Comparison of ENCODE assay signal across 1 cellular context in the genomic region with DNA sequence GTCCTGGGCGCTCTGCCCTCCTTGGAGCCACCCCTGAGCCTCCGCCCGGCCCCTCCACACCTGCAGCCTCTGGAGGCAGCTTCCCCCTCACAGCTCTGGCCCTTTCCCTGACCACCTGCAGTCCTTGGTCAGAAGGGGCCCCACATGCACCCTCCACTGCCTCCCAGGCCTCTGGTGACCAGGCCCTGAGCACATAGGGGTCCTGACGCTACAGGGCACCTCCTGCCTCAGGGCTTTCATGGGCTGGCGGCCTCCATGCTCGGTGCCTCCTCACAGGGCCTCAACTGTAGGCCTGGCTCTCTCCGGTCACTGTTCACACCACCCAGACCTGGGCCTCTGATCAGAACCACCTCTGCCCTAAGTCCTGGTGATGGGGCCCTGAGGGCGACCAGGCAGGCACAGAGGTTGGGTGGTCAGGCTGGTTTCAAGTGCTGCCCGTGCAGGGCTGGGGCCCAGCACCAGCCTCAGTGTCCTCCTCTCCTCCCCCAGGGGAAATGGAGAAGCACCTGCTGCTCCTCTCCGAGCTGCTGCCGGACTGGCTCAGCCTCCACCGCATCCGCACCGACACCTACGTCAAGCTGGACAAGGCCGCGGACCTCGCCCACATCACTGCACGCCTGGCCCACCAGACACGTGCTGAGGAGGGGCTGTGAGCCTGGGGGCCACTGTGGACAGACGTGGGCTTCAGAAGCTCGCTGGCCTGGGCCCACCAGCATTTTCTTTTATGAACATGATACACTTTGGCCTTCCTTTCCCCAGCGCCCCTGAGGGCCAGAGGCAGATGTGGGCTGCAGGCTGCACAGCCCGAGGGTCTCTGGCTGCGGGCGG.
TF ChIP-seq lines count a peak whose summit lies in the region.

No MANE protein-coding gene starts in this region.

TF ChIP-seq in HepG2, 621 proteins besides CTCF, POLR2A, EP300 and RAD21 (continued from another document and continues in another):
- TF ChIP-seq ZNF556 (CRISPR knock-in tag; IDR thresholded peaks at IDR 0.05; ENCODE audit: borderline replicate concordance) (0 out of 2 replicates have a peak, but pooled peaks have one; percentile 14), BRD4 (CRISPR knock-in tag; IDR thresholded peaks at IDR 0.05) (no peak), CREB1 (IDR thresholded peaks at IDR 0.05) (no peak), CREB1 (CRISPR knock-in tag; IDR thresholded peaks at IDR 0.05) (no peak), ZNF709 (CRISPR knock-in tag; IDR thresholded peaks at IDR 0.05) (peak; percentile 37; the same call in 1 of the 2 replicates), ZNF496 (CRISPR knock-in tag; IDR thresholded peaks at IDR 0.05; ENCODE audit: insufficient replicate concordance) (no peak), TCF7 (IDR thresholded peaks at IDR 0.05; ENCODE audit: low read depth) (no peak), ZNF572 (CRISPR knock-in tag; IDR thresholded peaks at IDR 0.05) (no peak), KLF6 (CRISPR knock-in tag; IDR thresholded peaks at IDR 0.05) (no peak), NFYB (CRISPR knock-in tag; IDR thresholded peaks at IDR 0.05) (no peak), STAG1 (CRISPR knock-in tag; IDR thresholded peaks at IDR 0.05) (no peak), ELF4 (CRISPR knock-in tag; IDR thresholded peaks at IDR 0.05; ENCODE audit: borderline replicate concordance) (no peak), ZBTB20 (CRISPR knock-in tag; IDR thresholded peaks at IDR 0.05; ENCODE audit: borderline replicate concordance, low read depth) (no peak), DPF2 (CRISPR knock-in tag; IDR thresholded peaks at IDR 0.05; ENCODE audit: borderline replicate concordance, low read depth) (no peak), ZNF253 (CRISPR knock-in tag; IDR thresholded peaks at IDR 0.05; ENCODE audit: borderline replicate concordance) (0 out of 2 replicates have a peak, but pooled peaks have one; percentile 12), FIP1L1 (IDR thresholded peaks at IDR 0.05; ENCODE audit: borderline replicate concordance, insufficient read depth, low read depth, low read length) (no peak), ETV6 (CRISPR knock-in tag; conservative IDR thresholded peaks at IDR 0.05) (no peak), MED1 (CRISPR knock-in tag; IDR thresholded peaks at IDR 0.05) (no peak), ZNF678 (CRISPR knock-in tag; IDR thresholded peaks at IDR 0.05) (no peak), MYC (CRISPR knock-in tag; IDR thresholded peaks at IDR 0.05; ENCODE audit: borderline replicate concordance) (no peak), HDAC2 (CRISPR knock-in tag; IDR thresholded peaks at IDR 0.05) (no peak), KAT7 (CRISPR knock-in tag; IDR thresholded peaks at IDR 0.05; ENCODE audit: borderline replicate concordance) (no peak), HMG20B (CRISPR knock-in tag; conservative IDR thresholded peaks at IDR 0.05) (no peak), PHF20 (CRISPR knock-in tag; IDR thresholded peaks at IDR 0.05) (no peak), KDM5B (CRISPR knock-in tag; IDR thresholded peaks at IDR 0.05; ENCODE audit: borderline replicate concordance) (no peak; the same call in 1 of the 2 replicates), MED13 (CRISPR knock-in tag; IDR thresholded peaks at IDR 0.05) (0 out of 2 replicates have a peak, but pooled peaks have one; percentile 24), POLR2G (IDR thresholded peaks at IDR 0.05; ENCODE audit: low read depth, low read length) (peak; percentile 64), HCFC1 (IDR thresholded peaks at IDR 0.05; ENCODE audit: low read depth, low read length) (no peak), ZNF839 (CRISPR knock-in tag; IDR thresholded peaks at IDR 0.05; ENCODE audit: borderline replicate concordance) (no peak), BHLHE40 (IDR thresholded peaks at IDR 0.05; ENCODE audit: low read length) (no peak), TEAD2 (CRISPR knock-in tag; IDR thresholded peaks at IDR 0.05) (no peak), ZSCAN25 (CRISPR knock-in tag; IDR thresholded peaks at IDR 0.05) (no peak), AGO1 (IDR thresholded peaks at IDR 0.05; ENCODE audit: low read depth, low read length, poor library complexity, severe bottlenecking) (peak; percentile 42), MTF2 (CRISPR knock-in tag; IDR thresholded peaks at IDR 0.05; ENCODE audit: borderline replicate concordance) (no peak), RARG (CRISPR knock-in tag; IDR thresholded peaks at IDR 0.05; ENCODE audit: low read depth) (no peak), ZNF564 (CRISPR knock-in tag; IDR thresholded peaks at IDR 0.05) (no peak)
- TF ChIP-seq, protein P1, sequence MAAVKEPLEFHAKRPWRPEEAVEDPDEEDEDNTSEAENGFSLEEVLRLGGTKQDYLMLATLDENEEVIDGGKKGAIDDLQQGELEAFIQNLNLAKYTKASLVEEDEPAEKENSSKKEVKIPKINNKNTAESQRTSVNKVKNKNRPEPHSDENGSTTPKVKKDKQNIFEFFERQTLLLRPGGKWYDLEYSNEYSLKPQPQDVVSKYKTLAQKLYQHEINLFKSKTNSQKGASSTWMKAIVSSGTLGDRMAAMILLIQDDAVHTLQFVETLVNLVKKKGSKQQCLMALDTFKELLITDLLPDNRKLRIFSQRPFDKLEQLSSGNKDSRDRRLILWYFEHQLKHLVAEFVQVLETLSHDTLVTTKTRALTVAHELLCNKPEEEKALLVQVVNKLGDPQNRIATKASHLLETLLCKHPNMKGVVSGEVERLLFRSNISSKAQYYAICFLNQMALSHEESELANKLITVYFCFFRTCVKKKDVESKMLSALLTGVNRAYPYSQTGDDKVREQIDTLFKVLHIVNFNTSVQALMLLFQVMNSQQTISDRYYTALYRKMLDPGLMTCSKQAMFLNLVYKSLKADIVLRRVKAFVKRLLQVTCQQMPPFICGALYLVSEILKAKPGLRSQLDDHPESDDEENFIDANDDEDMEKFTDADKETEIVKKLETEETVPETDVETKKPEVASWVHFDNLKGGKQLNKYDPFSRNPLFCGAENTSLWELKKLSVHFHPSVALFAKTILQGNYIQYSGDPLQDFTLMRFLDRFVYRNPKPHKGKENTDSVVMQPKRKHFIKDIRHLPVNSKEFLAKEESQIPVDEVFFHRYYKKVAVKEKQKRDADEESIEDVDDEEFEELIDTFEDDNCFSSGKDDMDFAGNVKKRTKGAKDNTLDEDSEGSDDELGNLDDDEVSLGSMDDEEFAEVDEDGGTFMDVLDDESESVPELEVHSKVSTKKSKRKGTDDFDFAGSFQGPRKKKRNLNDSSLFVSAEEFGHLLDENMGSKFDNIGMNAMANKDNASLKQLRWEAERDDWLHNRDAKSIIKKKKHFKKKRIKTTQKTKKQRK (IDR thresholded peaks at IDR 0.05; ENCODE audit: low read length): no peak
- TF ChIP-seq, protein P2, sequence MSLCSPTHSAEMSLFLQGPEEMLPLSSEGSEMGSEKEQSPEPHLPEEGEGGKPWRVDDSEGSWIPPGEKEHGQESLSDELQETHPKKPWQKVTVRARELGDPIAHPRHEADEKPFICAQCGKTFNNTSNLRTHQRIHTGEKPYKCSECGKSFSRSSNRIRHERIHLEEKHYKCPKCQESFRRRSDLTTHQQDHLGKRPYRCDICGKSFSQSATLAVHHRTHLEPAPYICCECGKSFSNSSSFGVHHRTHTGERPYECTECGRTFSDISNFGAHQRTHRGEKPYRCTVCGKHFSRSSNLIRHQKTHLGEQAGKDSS (CRISPR knock-in tag; IDR thresholded peaks at IDR 0.05; ENCODE audit: borderline replicate concordance, low read depth): no peak
- TF ChIP-seq, protein P3, sequence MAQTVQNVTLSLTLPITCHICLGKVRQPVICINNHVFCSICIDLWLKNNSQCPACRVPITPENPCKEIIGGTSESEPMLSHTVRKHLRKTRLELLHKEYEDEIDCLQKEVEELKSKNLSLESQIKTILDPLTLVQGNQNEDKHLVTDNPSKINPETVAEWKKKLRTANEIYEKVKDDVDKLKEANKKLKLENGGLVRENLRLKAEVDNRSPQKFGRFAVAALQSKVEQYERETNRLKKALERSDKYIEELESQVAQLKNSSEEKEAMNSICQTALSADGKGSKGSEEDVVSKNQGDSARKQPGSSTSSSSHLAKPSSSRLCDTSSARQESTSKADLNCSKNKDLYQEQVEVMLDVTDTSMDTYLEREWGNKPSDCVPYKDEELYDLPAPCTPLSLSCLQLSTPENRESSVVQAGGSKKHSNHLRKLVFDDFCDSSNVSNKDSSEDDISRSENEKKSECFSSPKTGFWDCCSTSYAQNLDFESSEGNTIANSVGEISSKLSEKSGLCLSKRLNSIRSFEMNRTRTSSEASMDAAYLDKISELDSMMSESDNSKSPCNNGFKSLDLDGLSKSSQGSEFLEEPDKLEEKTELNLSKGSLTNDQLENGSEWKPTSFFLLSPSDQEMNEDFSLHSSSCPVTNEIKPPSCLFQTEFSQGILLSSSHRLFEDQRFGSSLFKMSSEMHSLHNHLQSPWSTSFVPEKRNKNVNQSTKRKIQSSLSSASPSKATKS (CRISPR knock-in tag; IDR thresholded peaks at IDR 0.05): no peak
- TF ChIP-seq, protein P4, sequence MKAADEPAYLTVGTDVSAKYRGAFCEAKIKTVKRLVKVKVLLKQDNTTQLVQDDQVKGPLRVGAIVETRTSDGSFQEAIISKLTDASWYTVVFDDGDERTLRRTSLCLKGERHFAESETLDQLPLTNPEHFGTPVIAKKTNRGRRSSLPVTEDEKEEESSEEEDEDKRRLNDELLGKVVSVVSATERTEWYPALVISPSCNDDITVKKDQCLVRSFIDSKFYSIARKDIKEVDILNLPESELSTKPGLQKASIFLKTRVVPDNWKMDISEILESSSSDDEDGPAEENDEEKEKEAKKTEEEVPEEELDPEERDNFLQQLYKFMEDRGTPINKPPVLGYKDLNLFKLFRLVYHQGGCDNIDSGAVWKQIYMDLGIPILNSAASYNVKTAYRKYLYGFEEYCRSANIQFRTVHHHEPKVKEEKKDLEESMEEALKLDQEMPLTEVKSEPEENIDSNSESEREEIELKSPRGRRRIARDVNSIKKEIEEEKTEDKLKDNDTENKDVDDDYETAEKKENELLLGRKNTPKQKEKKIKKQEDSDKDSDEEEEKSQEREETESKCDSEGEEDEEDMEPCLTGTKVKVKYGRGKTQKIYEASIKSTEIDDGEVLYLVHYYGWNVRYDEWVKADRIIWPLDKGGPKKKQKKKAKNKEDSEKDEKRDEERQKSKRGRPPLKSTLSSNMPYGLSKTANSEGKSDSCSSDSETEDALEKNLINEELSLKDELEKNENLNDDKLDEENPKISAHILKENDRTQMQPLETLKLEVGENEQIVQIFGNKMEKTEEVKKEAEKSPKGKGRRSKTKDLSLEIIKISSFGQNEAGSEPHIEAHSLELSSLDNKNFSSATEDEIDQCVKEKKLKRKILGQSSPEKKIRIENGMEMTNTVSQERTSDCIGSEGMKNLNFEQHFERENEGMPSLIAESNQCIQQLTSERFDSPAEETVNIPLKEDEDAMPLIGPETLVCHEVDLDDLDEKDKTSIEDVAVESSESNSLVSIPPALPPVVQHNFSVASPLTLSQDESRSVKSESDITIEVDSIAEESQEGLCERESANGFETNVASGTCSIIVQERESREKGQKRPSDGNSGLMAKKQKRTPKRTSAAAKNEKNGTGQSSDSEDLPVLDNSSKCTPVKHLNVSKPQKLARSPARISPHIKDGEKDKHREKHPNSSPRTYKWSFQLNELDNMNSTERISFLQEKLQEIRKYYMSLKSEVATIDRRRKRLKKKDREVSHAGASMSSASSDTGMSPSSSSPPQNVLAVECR (CRISPR knock-in tag; IDR thresholded peaks at IDR 0.05; ENCODE audit: borderline replicate concordance): no peak
- TF ChIP-seq, protein P5, sequence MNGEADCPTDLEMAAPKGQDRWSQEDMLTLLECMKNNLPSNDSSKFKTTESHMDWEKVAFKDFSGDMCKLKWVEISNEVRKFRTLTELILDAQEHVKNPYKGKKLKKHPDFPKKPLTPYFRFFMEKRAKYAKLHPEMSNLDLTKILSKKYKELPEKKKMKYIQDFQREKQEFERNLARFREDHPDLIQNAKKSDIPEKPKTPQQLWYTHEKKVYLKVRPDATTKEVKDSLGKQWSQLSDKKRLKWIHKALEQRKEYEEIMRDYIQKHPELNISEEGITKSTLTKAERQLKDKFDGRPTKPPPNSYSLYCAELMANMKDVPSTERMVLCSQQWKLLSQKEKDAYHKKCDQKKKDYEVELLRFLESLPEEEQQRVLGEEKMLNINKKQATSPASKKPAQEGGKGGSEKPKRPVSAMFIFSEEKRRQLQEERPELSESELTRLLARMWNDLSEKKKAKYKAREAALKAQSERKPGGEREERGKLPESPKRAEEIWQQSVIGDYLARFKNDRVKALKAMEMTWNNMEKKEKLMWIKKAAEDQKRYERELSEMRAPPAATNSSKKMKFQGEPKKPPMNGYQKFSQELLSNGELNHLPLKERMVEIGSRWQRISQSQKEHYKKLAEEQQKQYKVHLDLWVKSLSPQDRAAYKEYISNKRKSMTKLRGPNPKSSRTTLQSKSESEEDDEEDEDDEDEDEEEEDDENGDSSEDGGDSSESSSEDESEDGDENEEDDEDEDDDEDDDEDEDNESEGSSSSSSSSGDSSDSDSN (CRISPR knock-in tag; IDR thresholded peaks at IDR 0.05): no peak
- TF ChIP-seq, protein P6, sequence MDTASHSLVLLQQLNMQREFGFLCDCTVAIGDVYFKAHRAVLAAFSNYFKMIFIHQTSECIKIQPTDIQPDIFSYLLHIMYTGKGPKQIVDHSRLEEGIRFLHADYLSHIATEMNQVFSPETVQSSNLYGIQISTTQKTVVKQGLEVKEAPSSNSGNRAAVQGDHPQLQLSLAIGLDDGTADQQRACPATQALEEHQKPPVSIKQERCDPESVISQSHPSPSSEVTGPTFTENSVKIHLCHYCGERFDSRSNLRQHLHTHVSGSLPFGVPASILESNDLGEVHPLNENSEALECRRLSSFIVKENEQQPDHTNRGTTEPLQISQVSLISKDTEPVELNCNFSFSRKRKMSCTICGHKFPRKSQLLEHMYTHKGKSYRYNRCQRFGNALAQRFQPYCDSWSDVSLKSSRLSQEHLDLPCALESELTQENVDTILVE (CRISPR knock-in tag; IDR thresholded peaks at IDR 0.05): no peak
- TF ChIP-seq, protein P7, sequence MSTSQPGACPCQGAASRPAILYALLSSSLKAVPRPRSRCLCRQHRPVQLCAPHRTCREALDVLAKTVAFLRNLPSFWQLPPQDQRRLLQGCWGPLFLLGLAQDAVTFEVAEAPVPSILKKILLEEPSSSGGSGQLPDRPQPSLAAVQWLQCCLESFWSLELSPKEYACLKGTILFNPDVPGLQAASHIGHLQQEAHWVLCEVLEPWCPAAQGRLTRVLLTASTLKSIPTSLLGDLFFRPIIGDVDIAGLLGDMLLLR (CRISPR knock-in tag; IDR thresholded peaks at IDR 0.05): 0 out of 2 replicates have a peak, but pooled peaks have one; percentile 25
- TF ChIP-seq, protein P8, sequence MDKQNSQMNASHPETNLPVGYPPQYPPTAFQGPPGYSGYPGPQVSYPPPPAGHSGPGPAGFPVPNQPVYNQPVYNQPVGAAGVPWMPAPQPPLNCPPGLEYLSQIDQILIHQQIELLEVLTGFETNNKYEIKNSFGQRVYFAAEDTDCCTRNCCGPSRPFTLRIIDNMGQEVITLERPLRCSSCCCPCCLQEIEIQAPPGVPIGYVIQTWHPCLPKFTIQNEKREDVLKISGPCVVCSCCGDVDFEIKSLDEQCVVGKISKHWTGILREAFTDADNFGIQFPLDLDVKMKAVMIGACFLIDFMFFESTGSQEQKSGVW (CRISPR knock-in tag; IDR thresholded peaks at IDR 0.05; ENCODE audit: borderline replicate concordance): no peak
- TF ChIP-seq, protein P9, sequence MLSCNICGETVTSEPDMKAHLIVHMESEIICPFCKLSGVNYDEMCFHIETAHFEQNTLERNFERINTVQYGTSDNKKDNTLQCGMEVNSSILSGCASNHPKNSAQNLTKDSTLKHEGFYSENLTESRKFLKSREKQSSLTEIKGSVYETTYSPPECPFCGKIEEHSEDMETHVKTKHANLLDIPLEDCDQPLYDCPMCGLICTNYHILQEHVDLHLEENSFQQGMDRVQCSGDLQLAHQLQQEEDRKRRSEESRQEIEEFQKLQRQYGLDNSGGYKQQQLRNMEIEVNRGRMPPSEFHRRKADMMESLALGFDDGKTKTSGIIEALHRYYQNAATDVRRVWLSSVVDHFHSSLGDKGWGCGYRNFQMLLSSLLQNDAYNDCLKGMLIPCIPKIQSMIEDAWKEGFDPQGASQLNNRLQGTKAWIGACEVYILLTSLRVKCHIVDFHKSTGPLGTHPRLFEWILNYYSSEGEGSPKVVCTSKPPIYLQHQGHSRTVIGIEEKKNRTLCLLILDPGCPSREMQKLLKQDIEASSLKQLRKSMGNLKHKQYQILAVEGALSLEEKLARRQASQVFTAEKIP (CRISPR knock-in tag; IDR thresholded peaks at IDR 0.05; ENCODE audit: borderline replicate concordance): no peak
